Comparison of ENCODE assay signal across 16 cellular contexts in genomic region chr13:105787518-105788085, GRCh38.
"Had no signal": no experiment of that assay in that cellular context is flagged by ENCODE, and none has a peak within 500 bp of the region (broad histone marks: within the 10 kb centered on the region; RNA-seq: fewer than 3 reads in every experiment).

No MANE protein-coding gene starts in this region.

- H3K36me3 ChIP-seq: breast epithelium, heart right ventricle, pancreas, thyroid gland, upper lobe of right lung had no signal

- H3K27me3 ChIP-seq: breast epithelium, heart right ventricle, pancreas, thyroid gland, upper lobe of right lung had no signal

- H3K9me3 ChIP-seq: breast epithelium, heart right ventricle, pancreas, thyroid gland, upper lobe of right lung had no signal

- H3K4me1 ChIP-seq: breast epithelium, pancreas, upper lobe of right lung had no signal

- DNase-seq: activated CD8-positive, alpha-beta memory T cell treated with anti-CD3 and anti-CD28 coated beads for 24 hours; activated CD8-positive, alpha-beta memory T cell treated with anti-CD3 and anti-CD28 coated beads, Interleukin-2, amount 50 U/mL, for 4 hours; activated naive CD4-positive, alpha-beta T cell; activated naive CD8-positive, alpha-beta T cell treated with anti-CD3 and anti-CD28 coated beads for 36 hours; activated T-cell treated with anti-CD3 and anti-CD28 coated beads, Interleukin-2, amount 50 U/mL, for 24 hours; heart right ventricle; islet precursor cell; pancreas; right cardiac atrium; stimulated activated CD4-positive, alpha-beta T cell treated with anti-CD3 and anti-CD28 coated beads, Interleukin-12 subunit alpha, Interleukin-12 subunit beta, amount 100 ng/mL, for 4 hours; stimulated activated CD4-positive, alpha-beta T cell treated with anti-CD3 and anti-CD28 coated beads, Interleukin-4, amount 100 ng/mL, for 4 hours; stimulated activated naive CD8-positive, alpha-beta T cell treated with anti-CD3 and anti-CD28 coated beads, Interleukin-15, Interleukin-2, amounts not matched to agents 100 U/mL and 50 U/mL, for 24 hours; T-helper 1 cell; thyroid gland; upper lobe of right lung had no signal

- H3K27ac ChIP-seq: breast epithelium, heart right ventricle, pancreas, thyroid gland, upper lobe of right lung had no signal

- H3K4me3 ChIP-seq: breast epithelium, heart right ventricle, pancreas, thyroid gland, upper lobe of right lung had no signal
